ENCODE assay signal across 1 cellular context in genomic region chr9:26012797-26013594, GRCh38.
TF ChIP-seq lines count a peak whose summit lies in the region.

No MANE protein-coding gene starts in this region.

TF ChIP-seq in GM23338, 12 proteins besides CTCF, POLR2A, EP300 and RAD21 (continued from another document):
- TF ChIP-seq ZNF462 (CRISPR knock-in tag; IDR thresholded peaks at IDR 0.05) (no peak), JUNB (IDR thresholded peaks at IDR 0.05; ENCODE audit: unreplicated experiment) (no peak), POLR2AphosphoS5 (IDR thresholded peaks at IDR 0.05; ENCODE audit: low read depth) (no peak), CREB1 (CRISPR knock-in tag; IDR thresholded peaks at IDR 0.05; ENCODE audit: low read depth) (no peak), ZNF114 (CRISPR knock-in tag; IDR thresholded peaks at IDR 0.05) (no peak), EZH2phosphoT487 (IDR thresholded peaks at IDR 0.05; ENCODE audit: unreplicated experiment) (no peak), STAT1 (IDR thresholded peaks at IDR 0.05; ENCODE audit: unreplicated experiment) (no peak), NANOG (IDR thresholded peaks at IDR 0.05; ENCODE audit: borderline replicate concordance) (no peak), ZNF331 (CRISPR knock-in tag; IDR thresholded peaks at IDR 0.05; ENCODE audit: low read depth) (no peak), EZH2 (IDR thresholded peaks at IDR 0.05; ENCODE audit: low read depth, unreplicated experiment) (no peak)
TF ChIP-seq in GM23338: peak in this region for 0.
